ENCODE assay signal across 25 cellular contexts in genomic region chr17:944266-944665, GRCh38. TPM values are rescaled to one million over a fixed set of nuclear protein-coding genes. Genes with fewer than 3 reads are reported as not detected.
DNase-seq lines count a peak whose midpoint lies in the region; ATAC-seq and TF ChIP-seq lines count a peak whose summit lies in the region.
"Had no signal": no experiment of that assay in that cellular context is flagged by ENCODE, and none has a peak within 500 bp of the region (broad histone marks: within the 10 kb centered on the region; RNA-seq: fewer than 3 reads in every experiment).

No MANE protein-coding gene starts in this region.

- H3K9me3 Mint-ChIP-seq in nephron: no peaks in the 10 kb centered on the region
- H3K9me3 Mint-ChIP-seq: activated CD4-positive, alpha-beta T cell treated with anti-CD3 and anti-CD28 coated beads, Interleukin-2, amount 10 ng/mL, durations not matched to agents 24 days and 14 days; activated naive CD8-positive, alpha-beta T cell treated with anti-CD3 and anti-CD28 coated beads, Interleukin-2, amount 50 U/mL, for 24 hours; activated T-helper 2 cell treated with anti-CD3 and anti-CD28 coated beads, Interferon-gamma antibody, Interleukin-2, Interleukin-4, amounts not matched to agents 10 μg/mL and 5 μg/mL and 100 μg/mL, durations not matched to agents 14 hours and 24 hours and 36 hours; CD4-positive, CD25-positive, alpha-beta regulatory T cell had no signal

- H3K27ac ChIP-seq in BLaER1: no peak overlapping the region
- peak overlapping the region; percentile 56 for H3K27ac ChIP-seq in HUES64 (ENCODE audit: low read depth, low read length)
- peak overlapping the region; percentile 52 for H3K27ac ChIP-seq in caudate nucleus (ENCODE audit: low read depth, low read length)
- H3K27ac ChIP-seq: hepatocyte, lower lobe of right lung, parathyroid adenoma, thoracic aorta had no signal

- H3K4me3 Mint-ChIP-seq in nephron: no peak overlapping the region
- H3K4me3 Mint-ChIP-seq: activated CD4-positive, alpha-beta T cell treated with anti-CD3 and anti-CD28 coated beads, Interleukin-2, amount 10 ng/mL, durations not matched to agents 24 days and 14 days; activated CD8-positive, alpha-beta memory T cell treated with anti-CD3 and anti-CD28 coated beads, Interleukin-2, amount 10 ng/mL, durations not matched to agents 7 days and 5 days; activated naive CD8-positive, alpha-beta T cell treated with anti-CD3 and anti-CD28 coated beads, Interleukin-2, amount 50 U/mL, for 24 hours; CD4-positive, CD25-positive, alpha-beta regulatory T cell had no signal

- H3K4me2 ChIP-seq in BLaER1: peak overlapping the region; percentile 6; the same call in 1 of the 2 replicates
- H3K4me2 ChIP-seq: hepatocyte had no signal

- WGBS in HUES64: 88% methylated on average over 9 of the region's 12 CpGs

- H3K27me3 ChIP-seq in BLaER1 (no peaks in the 10 kb centered on the region), HUES64 (ENCODE audit: insufficient read depth, low read length) (no peaks in the 10 kb centered on the region)
- H3K27me3 ChIP-seq: hepatocyte had no signal

- peak overlapping the region in 2 of 3 experiments; percentile 48 to 65 for H3K27ac Mint-ChIP-seq in nephron
- H3K27ac Mint-ChIP-seq: activated CD4-positive, alpha-beta T cell treated with anti-CD3 and anti-CD28 coated beads, Interleukin-2, amount 10 ng/mL, durations not matched to agents 24 days and 14 days; activated CD8-positive, alpha-beta memory T cell treated with anti-CD3 and anti-CD28 coated beads, Interleukin-2, amount 10 ng/mL, durations not matched to agents 7 days and 5 days; activated naive CD8-positive, alpha-beta T cell treated with anti-CD3 and anti-CD28 coated beads, Interleukin-2, amount 50 U/mL, for 24 hours; activated T-helper 2 cell treated with anti-CD3 and anti-CD28 coated beads, Interferon-gamma antibody, Interleukin-2, Interleukin-4, amounts not matched to agents 10 μg/mL and 5 μg/mL and 100 μg/mL, durations not matched to agents 14 hours and 24 hours and 36 hours; CD4-positive, CD25-positive, alpha-beta regulatory T cell had no signal

- no peak overlapping the region for H3K4me3 ChIP-seq in BLaER1
- H3K4me3 ChIP-seq in HUES64 (ENCODE audit: low read length): no peak overlapping the region
- H3K4me3 ChIP-seq: hepatocyte, lower lobe of right lung, thoracic aorta had no signal

- DNase-seq in caudate nucleus (lab: John Stamatoyannopoulos, UW) (no peak), HT-29 (ENCODE audit: low spot score) (no peak), DMS79 treated with DMSO at 0.1 percent for 48 hours (lab: John Stamatoyannopoulos, UW) (no peak), LoVo (ENCODE audit: low spot score) (no peak)
- DNase-seq: ACHN; activated CD4-positive, alpha-beta T cell treated with anti-CD3 and anti-CD28 coated beads, Interleukin-2, amount 10 ng/mL, durations not matched to agents 24 days and 14 days; activated CD8-positive, alpha-beta memory T cell treated with anti-CD3 and anti-CD28 coated beads, Interleukin-2, amount 10 ng/mL, durations not matched to agents 7 days and 5 days; activated naive CD8-positive, alpha-beta T cell treated with anti-CD3 and anti-CD28 coated beads, Interleukin-2, amount 50 U/mL, for 24 hours; CD4-positive, CD25-positive, alpha-beta regulatory T cell; dermis blood vessel endothelial cell; GF-D8; KG1; lower lobe of right lung; NCI-H1105; NCI-H2081; NCI-H446 treated with DMSO at 0.1 percent for 48 hours; RPMI8226 had no signal

- H3K27me3 Mint-ChIP-seq in nephron (ENCODE audit: low read depth): peaks cover 3% of the 10 kb centered on the region
- H3K27me3 Mint-ChIP-seq: activated CD4-positive, alpha-beta T cell treated with anti-CD3 and anti-CD28 coated beads, Interleukin-2, amount 10 ng/mL, durations not matched to agents 24 days and 14 days had no signal

- peaks cover 76% of the 10 kb centered on the region for H4K20me1 ChIP-seq in BLaER1

- H3K4me1 Mint-ChIP-seq in nephron: peaks cover 14% of the 10 kb centered on the region
- H3K4me1 Mint-ChIP-seq: activated CD4-positive, alpha-beta T cell treated with anti-CD3 and anti-CD28 coated beads, Interleukin-2, amount 10 ng/mL, durations not matched to agents 24 days and 14 days; activated CD8-positive, alpha-beta memory T cell treated with anti-CD3 and anti-CD28 coated beads, Interleukin-2, amount 10 ng/mL, durations not matched to agents 7 days and 5 days; activated naive CD8-positive, alpha-beta T cell treated with anti-CD3 and anti-CD28 coated beads, Interleukin-2, amount 50 U/mL, for 24 hours had no signal

- peaks cover 51% of the 10 kb centered on the region for H3K4me1 ChIP-seq in BLaER1
- peaks cover 11% of the 10 kb centered on the region for H3K4me1 ChIP-seq in HUES64 (ENCODE audit: insufficient read depth, low read length)
- H3K4me1 ChIP-seq: lower lobe of right lung, parathyroid adenoma had no signal

- no peak for ATAC-seq in HG03439 (IDR thresholded peaks at IDR 0.05; ENCODE audit: unreplicated experiment)
- ATAC-seq: activated CD8-positive, alpha-beta memory T cell treated with anti-CD3 and anti-CD28 coated beads, Interleukin-2, amount 10 ng/mL, durations not matched to agents 7 days and 5 days; activated naive CD8-positive, alpha-beta T cell treated with anti-CD3 and anti-CD28 coated beads, Interleukin-2, amount 50 U/mL, for 24 hours; lower lobe of right lung had no signal

- H3K9ac ChIP-seq in BLaER1 (no peak overlapping the region), HUES64 (ENCODE audit: low read depth, low read length) (no peak overlapping the region)
- H3K9ac ChIP-seq: parathyroid adenoma had no signal

- H3K9me3 ChIP-seq in BLaER1 (no peaks in the 10 kb centered on the region), HUES64 (ENCODE audit: insufficient read depth, low read depth, low read length) (no peaks in the 10 kb centered on the region)
- H3K9me3 ChIP-seq: lower lobe of right lung, thoracic aorta had no signal

- no peak for TF ChIP-seq CTCF in nephron (IDR thresholded peaks at IDR 0.05; ENCODE audit: unreplicated experiment in 3 of 3)

- H3K36me3 ChIP-seq in BLaER1 (peaks cover 40% of the 10 kb centered on the region), HUES64 (ENCODE audit: insufficient read depth, low read length) (no peaks in the 10 kb centered on the region)
- H3K36me3 ChIP-seq: lower lobe of right lung, thoracic aorta had no signal

- peaks cover 8% of the 10 kb centered on the region for H3K36me3 Mint-ChIP-seq in nephron (ENCODE audit: low read depth)
- H3K36me3 Mint-ChIP-seq: activated CD8-positive, alpha-beta memory T cell treated with anti-CD3 and anti-CD28 coated beads, Interleukin-2, amount 10 ng/mL, durations not matched to agents 7 days and 5 days; CD4-positive, CD25-positive, alpha-beta regulatory T cell had no signal

RNA-seq across cellular contexts. Expression of gene NXN, which starts 35.3 kb away (rescaled TPM):
- polyA plus RNA-seq in HUES64 (2013, experiment 1 of 2): 65.1 TPM
- 72.9 TPM for polyA plus RNA-seq in HUES64 (2013, experiment 2 of 2)
- total RNA-seq in HT-29 (2014; rRNA removed; shearing (Covaris generic)): 64.3 and 71.6 TPM in 2 replicates

RNA-seq across cellular contexts. Expression of gene TIMM22, which starts 52.7 kb away (rescaled TPM):
- polyA plus RNA-seq in HUES64 (2013, experiment 1 of 2): 15.2 TPM
- 15.0 TPM for polyA plus RNA-seq in HUES64 (2013, experiment 2 of 2)
- total RNA-seq in HT-29 (2014; rRNA removed; shearing (Covaris generic)): 7.3 and 7.7 TPM in 2 replicates
